ENCODE assay signal across 12 cellular contexts in genomic region chr10:8057636-8058273, GRCh38. TPM values are rescaled to one million over a fixed set of nuclear protein-coding genes. Genes with fewer than 3 reads are reported as not detected.
DNase-seq lines count a peak whose midpoint lies in the region; ATAC-seq, FAIRE-seq and TF ChIP-seq lines count a peak whose summit lies in the region.
"Had no signal": no experiment of that assay in that cellular context is flagged by ENCODE, and none has a peak within 500 bp of the region (broad histone marks: within the 10 kb centered on the region; RNA-seq: fewer than 3 reads in every experiment).

No MANE protein-coding gene starts in this region.

- H2AK5ac ChIP-seq in H1 (ENCODE audit: low read depth, low read length) (no peak overlapping the region), neuronal stem cell (ENCODE audit: low read depth, low read length) (peak overlapping the region; percentile 60)

- H2BK15ac ChIP-seq in H1 (ENCODE audit: low read length) = peak overlapping the region; percentile 81; the same call in 1 of the 2 replicates
- peak overlapping the region; percentile 63 for H2BK15ac ChIP-seq in neuronal stem cell (ENCODE audit: low read length)

- no peaks in the 10 kb centered on the region for H3K9me2 ChIP-seq in PC-9 (ENCODE audit: insufficient read depth)

- H4K91ac ChIP-seq in H1 (replicated peaks; ENCODE audit: insufficient read length, low read length) = peak overlapping the region; percentile 19
- H4K91ac ChIP-seq in neuronal stem cell (ENCODE audit: low read depth, low read length, poor library complexity) = no peak overlapping the region

- H3K36me3 ChIP-seq in PC-9 (ENCODE audit: low read depth) = peaks cover 6% of the 10 kb centered on the region; the same call in 1 of the 2 replicates
- no peaks in the 10 kb centered on the region for H3K36me3 ChIP-seq in H1 (ENCODE audit: control insufficient read depth in 2 of 4, insufficient read depth in 4 of 4, low read length in 3 of 4)
- no peaks in the 10 kb centered on the region for H3K36me3 ChIP-seq in neuronal stem cell (replicated peaks in 1 of 2; ENCODE audit: control insufficient read depth in 2 of 2, insufficient read depth in 2 of 2, low read length in 2 of 2)

- intact Hi-C loops in PC-9 (cut with micrococcal nuclease; ENCODE audit: unreplicated experiment) = loop anchor here (10.0 kb wide), 1 partner anchor 487 kb away; no protein-coding TSS in a partner anchor

- H4K20me1 ChIP-seq in PC-9 (ENCODE audit: insufficient read depth) (no peaks in the 10 kb centered on the region), H1 (replicated peaks in 1 of 2; ENCODE audit: control insufficient read depth in 1 of 2, insufficient read depth in 2 of 2, low read length in 2 of 2) (peaks cover 9 to 14% of the 10 kb centered on the region in 2 experiments)

- no peak for TF ChIP-seq POLR2A in H1 (IDR thresholded peaks at IDR 0.05; ENCODE audit: control extremely low read depth in 1 of 2, low read depth in 2 of 2, low read length in 2 of 2)

- no peak for DNase-seq in PC-9
- DNase-seq in H1 (ENCODE audit: low read depth in 1 of 2, low spot score in 2 of 2) = peak in 1 of 2 experiments; percentile 57
- DNase-seq in neuronal stem cell (ENCODE audit: low spot score) = peak; percentile 11
- DNase-seq in GM13977 (ENCODE audit: low spot score) = no peak
- DNase-seq in NCI-H1105 treated with DMSO at 0.1 percent for 48 hours (lab: John Stamatoyannopoulos, UW) = no peak
- no peak for DNase-seq in NCI-H345 treated with DMSO at 0.1 percent for 48 hours (lab: John Stamatoyannopoulos, UW; ENCODE audit: unreplicated experiment)
- DNase-seq: NCI-H446 treated with DMSO at 0.1 percent for 48 hours had no signal

- CTCF ChIA-PET in PC-9 (lab: Charles Lee) = interaction anchor here (0.6 kb wide), 1 partner anchor 8 kb away, joined by 6 read pairs; no protein-coding TSS in a partner anchor
- CTCF ChIA-PET in H1 (lab: Charles Lee; ENCODE audit: partially characterized antibody) = interaction anchor here (0.9 to 1.5 kb wide), 2 partner anchors 9 to 12 kb away, joined by 3 read pairs; no protein-coding TSS in a partner anchor

- H3K27me3 ChIP-seq in PC-9 (ENCODE audit: insufficient read depth, low read depth) = no peaks in the 10 kb centered on the region
- peaks cover 71 to 98% (median 94%) of the 10 kb centered on the region in 4 experiments for H3K27me3 ChIP-seq in H1 (replicated peaks in 1 of 4; ENCODE audit: control insufficient read depth in 3 of 4, extremely low read depth in 1 of 4, insufficient read depth in 3 of 4, low read length in 3 of 4)
- H3K27me3 ChIP-seq in neuronal stem cell (ENCODE audit: control insufficient read depth in 3 of 3, insufficient read depth in 3 of 3, low read depth in 1 of 3, low read length in 3 of 3) = peaks cover 35 to 97% (median 77%) of the 10 kb centered on the region in 3 experiments

- H3K4ac ChIP-seq in H1 (replicated peaks; ENCODE audit: insufficient read length, low read depth, low read length) = no peak overlapping the region
- H3K4ac ChIP-seq in neuronal stem cell (ENCODE audit: low read length) = no peak overlapping the region

- H3F3A ChIP-seq in PC-9 (ENCODE audit: insufficient read depth, low read depth) = no peaks in the 10 kb centered on the region

- H3K4me2 ChIP-seq in PC-9 = peak overlapping the region; percentile 77
- peak overlapping the region; percentile 68 to 84 for H3K4me2 ChIP-seq in H1 (ENCODE audit: insufficient read depth in 1 of 2, low read depth in 2 of 2, low read length in 2 of 2)
- no peak overlapping the region for H3K4me2 ChIP-seq in neuronal stem cell (ENCODE audit: insufficient read depth, low read length, poor library complexity, severe bottlenecking)

- H2BK120ac ChIP-seq in H1 (replicated peaks; ENCODE audit: low read depth, low read length) (no peak overlapping the region), neuronal stem cell (ENCODE audit: low read depth, low read length) (no peak overlapping the region)

- no peak overlapping the region; the same call in 1 of the 2 replicates for H3K18ac ChIP-seq in H1 (ENCODE audit: extremely low read depth, low read length)
- H3K18ac ChIP-seq in neuronal stem cell (ENCODE audit: low read length) = peak overlapping the region; percentile 88

- 0 out of 2 replicates have a peak overlapping the region, but pooled peaks have one; percentile 72 for H2BK20ac ChIP-seq in H1 (ENCODE audit: low read length)

- peaks cover 64% of the 10 kb centered on the region for H3K79me2 ChIP-seq in PC-9 (ENCODE audit: low read depth)
- no peaks in the 10 kb centered on the region for H3K79me2 ChIP-seq in H1 (ENCODE audit: control insufficient read depth in 1 of 2, insufficient read depth in 2 of 2, low read length in 2 of 2)

- H3K9ac ChIP-seq in H1 (replicated peaks in 1 of 4; ENCODE audit: extremely low read depth in 1 of 4, low read depth in 3 of 4, low read length in 3 of 4) (no peak overlapping the region), neuronal stem cell (ENCODE audit: low read depth, low read length, poor library complexity) (no peak overlapping the region)

- no TSS peak for BruUV-seq in PC-9 (replicated peaks; lab: Mats Ljungman, UMichigan)

- H2AFZ ChIP-seq in PC-9 (no peak overlapping the region), H1 (ENCODE audit: low read length) (no peak overlapping the region), neuronal stem cell (ENCODE audit: low read length) (no peak overlapping the region)

- FAIRE-seq in H1 (lab: Jason Lieb, UNC) = no peak

- no peak overlapping the region; the same call in 1 of the 2 replicates for H4K8ac ChIP-seq in H1 (ENCODE audit: extremely low read depth, insufficient read depth, low read length)
- no peak overlapping the region for H4K8ac ChIP-seq in neuronal stem cell (ENCODE audit: low read depth, low read length)

- H3K23me2 ChIP-seq in H1 (ENCODE audit: low read depth, low read length) = peaks cover 15% of the 10 kb centered on the region

- H3K4me1 ChIP-seq in PC-9 (replicated peaks; ENCODE audit: insufficient read depth) (no peaks in the 10 kb centered on the region), H1 (replicated peaks in 1 of 4; ENCODE audit: control insufficient read depth in 3 of 4, insufficient read depth in 4 of 4, low read length in 3 of 4) (peaks cover 25 to 50% (median 38%) of the 10 kb centered on the region in 4 experiments), neuronal stem cell (ENCODE audit: control insufficient read depth in 2 of 2, insufficient read depth in 1 of 2, low read depth in 1 of 2, low read length in 2 of 2) (peaks cover 9 to 23% of the 10 kb centered on the region in 2 donors)

- in situ Hi-C loops in GM13977 (cut with MboI; ENCODE audit: low pct_unique_long_range_greater_than_20kb, low sequenced_read_pairs, unreplicated experiment) = no loop called here

- H2BK5ac ChIP-seq in H1 (ENCODE audit: low read depth, low read length) (no peak overlapping the region; the same call in 1 of the 2 replicates), neuronal stem cell (ENCODE audit: low read length) (no peak overlapping the region)

- no peak overlapping the region for H3K56ac ChIP-seq in H1 (replicated peaks; ENCODE audit: insufficient read length, low read depth, low read length)

- H2BK12ac ChIP-seq in H1 (ENCODE audit: low read depth, low read length) (peak overlapping the region; percentile 50; the same call in 1 of the 2 replicates), neuronal stem cell (ENCODE audit: low read length) (no peak overlapping the region)

- H3K79me1 ChIP-seq in H1 (ENCODE audit: low read depth, low read length) (no peaks in the 10 kb centered on the region), neuronal stem cell (ENCODE audit: low read depth, low read length) (no peaks in the 10 kb centered on the region)

- no peak overlapping the region for H4K5ac ChIP-seq in H1 (ENCODE audit: insufficient read length, low read depth, low read length)

- H3K27ac ChIP-seq in PC-9 (peak overlapping the region; percentile 87), H1 (ENCODE audit: low read depth, low read length) (no peak overlapping the region), neuronal stem cell (replicated peaks; ENCODE audit: low read length) (no peak overlapping the region)
- H3K27ac ChIP-seq: SK-N-MC had no signal

- no peak overlapping the region for H3K14ac ChIP-seq in H1 (ENCODE audit: insufficient read length)
- no peak overlapping the region for H3K14ac ChIP-seq in neuronal stem cell (ENCODE audit: low read length)

- no peak for ATAC-seq in HG03095 (IDR thresholded peaks at IDR 0.05; ENCODE audit: unreplicated experiment)
- ATAC-seq: HCT116 had no signal

- TF ChIP-seq CTCF in PC-9 (conservative IDR thresholded peaks at IDR 0.05) = no peak
- no peak for TF ChIP-seq CTCF in H1 (IDR thresholded peaks at IDR 0.05; ENCODE audit: control extremely low read depth in 1 of 3, insufficient read depth in 1 of 3, low read depth in 1 of 3, low read length in 3 of 3)
- TF ChIP-seq CTCF in GM13977 (IDR thresholded peaks at IDR 0.05; ENCODE audit: extremely low read depth, insufficient read depth, missing control alignments) = no peak

- TF ChIP-seq RAD21 in H1 (IDR thresholded peaks at IDR 0.05 in 1 of 2, conservative IDR thresholded peaks at IDR 0.05 in 1 of 2; ENCODE audit: low read depth in 2 of 2, low read length in 2 of 2) = no peak

- 5% methylated on average over 14 of the region's 15 CpGs; no CpG with 5 or more reads in 1 of the 2 experiments for WGBS in H1 (ENCODE audit: extremely low coverage in 1 of 2, insufficient coverage in 1 of 2, insufficient read length in 1 of 2, insufficient replicate concordance in 2 of 2, low coverage in 1 of 2, low lambda C conversion rate in 2 of 2, missing lambda C conversion rate in 1 of 2), 2 experiments
- no CpG with 5 or more reads among the region's 15 CpGs for WGBS in neuronal stem cell (ENCODE audit: extremely low coverage in 2 of 2, insufficient read length in 2 of 2, insufficient replicate concordance in 1 of 2), 2 donors

- H3K9me3 ChIP-seq in PC-9 (ENCODE audit: insufficient read depth, low read depth) (no peaks in the 10 kb centered on the region), H1 (ENCODE audit: insufficient read depth in 2 of 2, low read depth in 1 of 2, low read length in 1 of 2) (no peaks in the 10 kb centered on the region), neuronal stem cell (replicated peaks in 1 of 2; ENCODE audit: control insufficient read depth in 2 of 2, insufficient read depth in 1 of 2, low read depth in 1 of 2, low read length in 2 of 2) (no peaks in the 10 kb centered on the region)

- H3K23ac ChIP-seq in H1 (ENCODE audit: insufficient read length) (no peak overlapping the region), neuronal stem cell (ENCODE audit: low read depth, low read length, poor library complexity) (peak overlapping the region; percentile 85)

- no peak for TF ChIP-seq EP300 in H1 (IDR thresholded peaks at IDR 0.05; ENCODE audit: borderline replicate concordance in 1 of 2, low read depth in 2 of 2, low read length in 2 of 2)

- H3K4me3 ChIP-seq in GM08714 (ENCODE audit: low read length) (peak overlapping the region; percentile 6; the same call in 1 of the 2 replicates), PC-9 (peak overlapping the region; percentile 58), H1 (ENCODE audit: extremely low read depth in 1 of 4, insufficient read depth in 2 of 4, low read depth in 3 of 4, low read length in 4 of 4) (peak overlapping the region in 3 of 4 experiments; percentile 12 to 61 (median 21); a peak in 3 of 8 replicates), neuronal stem cell (ENCODE audit: low read length in 2 of 2) (no peak overlapping the region)

- POLR2A ChIA-PET in PC-9 (lab: Charles Lee; ENCODE audit: unreplicated experiment) (interaction anchor here (0.6 to 0.7 kb wide), 2 partner anchors 200 to 481 kb away, joined by 4 to 6 read pairs; no protein-coding TSS in a partner anchor), H1 (lab: Charles Lee; ENCODE audit: partially characterized antibody) (interaction anchor here (2.5 kb wide), 1 partner anchor 12 kb away, joined by 11 read pairs; no protein-coding TSS in a partner anchor)

RNA-seq across cellular contexts. Expression of gene GATA3, which starts 3.3 kb away (rescaled TPM):
- 41.2 and 43.6 TPM in 2 replicates for total RNA-seq in PC-9 (2021)
- total RNA-seq in H1 (2021; fragmentation: NEBNext Ultra II Directional; extraction: Animal tissue kit (Norgen Biotek cat#: 25700)) = 0.43 and 0.80 TPM in 2 replicates
- polyA plus RNA-seq in H1 (2011; rRNA removed) = 0.02 and 0.11 TPM in 2 replicates
- 0.06 TPM for polyA plus RNA-seq in H1 (2011; cell fraction: cytosol; rRNA removed)
- polyA plus RNA-seq in H1 (2011; cell fraction: nucleus; rRNA removed) = 0.04 TPM
- 0.13 to 0.23 TPM (median 0.18 TPM) in 3 of 4 replicates, not detected in the other for polyA plus RNA-seq in H1 (2012, experiment 1 of 2)
- 0.21 TPM for polyA plus RNA-seq in H1 (2012, experiment 2 of 2)
- 0.30 TPM for polyA plus RNA-seq in H1 (2013, experiment 1 of 2)
- polyA plus RNA-seq in H1 (2013, experiment 2 of 2) = 0.29 TPM
- not detected in 2 replicates for polyA minus RNA-seq in H1 (2011; rRNA and poly(A)+ RNA removed)
- polyA minus RNA-seq in H1 (2011; cell fraction: cytosol; rRNA and poly(A)+ RNA removed) = not detected
- not detected for polyA minus RNA-seq in H1 (2011; cell fraction: nucleus; rRNA and poly(A)+ RNA removed)
- 0.33 TPM for polyA plus RNA-seq in neuronal stem cell (2013, experiment 1 of 2)
- 0.40 TPM for polyA plus RNA-seq in neuronal stem cell (2013, experiment 2 of 2)
- total RNA-seq: osteocyte had no signal

Comparison
In these comparisons a context has a peak if more than half of its experiments do, and no peak if none do; other contexts are left out.
1. H3K4me3 ChIP-seq: peak in GM08714 (single experiment), PC-9 (single experiment) and H1 (3 of 4); none in neuronal stem cell (0 of 2).
2. RNA of gene GATA3, which starts 3.3 kb away (total RNA-seq): 41.2 to 43.6 TPM in PC-9; 0.43 to 0.80 TPM in H1; every median in the first group is over 10 times any median in the second.